Comparison of ENCODE assay signal across 8 cellular contexts in the genomic region with DNA sequence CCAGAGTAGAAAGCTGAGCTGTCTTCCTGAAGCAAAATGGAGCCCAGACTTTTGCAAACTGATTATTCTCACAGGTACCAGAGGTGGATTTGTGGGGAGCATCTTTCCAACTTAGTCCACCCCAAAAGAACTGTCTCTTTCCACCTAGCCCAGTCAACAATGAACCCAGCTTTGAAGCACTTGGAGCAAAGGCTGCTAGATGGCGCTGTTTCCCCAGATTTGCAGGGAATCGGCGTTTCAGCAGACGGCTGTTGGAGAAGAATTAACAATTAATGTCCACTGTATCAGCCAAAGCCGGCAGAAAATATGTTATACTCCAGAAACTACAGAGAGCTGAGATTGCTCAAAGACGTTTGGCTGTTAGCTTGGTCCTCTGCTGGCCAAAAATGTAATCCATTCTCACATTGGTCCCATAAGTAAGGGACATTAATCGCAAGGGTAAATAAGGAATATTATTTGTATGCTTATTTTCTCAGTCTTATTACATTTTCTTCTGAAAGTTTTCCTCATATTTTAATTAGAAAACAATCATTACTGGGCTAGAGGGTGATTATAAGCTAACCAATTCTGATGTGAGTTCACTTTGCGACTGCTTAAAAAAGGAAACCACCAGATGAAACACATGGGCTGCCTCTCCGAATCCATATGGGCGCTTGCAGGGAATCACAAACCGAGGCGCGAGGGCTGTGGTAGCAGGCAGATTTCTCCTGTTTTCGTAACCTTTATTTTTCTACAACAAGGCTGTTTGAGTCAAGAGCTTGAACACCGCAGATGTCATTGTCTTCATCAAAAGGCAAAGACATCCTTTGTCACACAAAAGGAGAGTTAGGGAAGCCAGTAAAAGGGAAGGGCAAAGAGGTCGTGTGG.
DNase-seq lines count a peak whose midpoint lies in the region; ATAC-seq, FAIRE-seq and TF ChIP-seq lines count a peak whose summit lies in the region.

No MANE protein-coding gene starts in this region.

- H3K27ac Mint-ChIP-seq in brain = peak overlapping the region in 4 of 5 experiments; percentile 30 to 91 (median 84)

- POLR2A ChIA-PET in AG04450 (lab: Yijun Ruan, JAX) = no interaction called here

- H3K4me1 Mint-ChIP-seq in brain = peaks cover 30% of the 10 kb centered on the region

- peaks cover 16% of the 10 kb centered on the region for H3K9me3 ChIP-seq in AG04450 (ENCODE audit: control insufficient read depth, insufficient read depth, low read length)

- peak; percentile 73 for FAIRE-seq in islet of Langerhans (lab: Jason Lieb, UNC)

- no peaks in the 10 kb centered on the region for H3K27me3 ChIP-seq in AG04450 (ENCODE audit: control insufficient read depth, insufficient read depth, low read length)

- peaks cover 13% of the 10 kb centered on the region for H3K27me3 Mint-ChIP-seq in brain

- DNase-seq in AG04450 (ENCODE audit: low read depth, low spot score) (no peak), GM12864 (ENCODE audit: low read depth) (peak; percentile 27), NCI-H82 (lab: John Stamatoyannopoulos, UW) (peak; percentile 86), superior temporal gyrus (ENCODE audit: extremely low spot score) (peak; percentile 95)

- H3K4me3 ChIP-seq in AG04450 (ENCODE audit: low read depth, low read length) (no peak overlapping the region), GM12864 (ENCODE audit: low read depth, low read length) (no peak overlapping the region)

- H3K36me3 Mint-ChIP-seq in brain = no peaks in the 10 kb centered on the region

- CTCF ChIA-PET in AG04450 (lab: Charles Lee) = interaction anchor here (0.6 kb wide), 1 partner anchor 1096 kb away, joined by 5 read pairs; no protein-coding TSS in a partner anchor

- peaks cover 0 to 3% (median 0%) of the 10 kb centered on the region in 5 experiments for H3K9me3 Mint-ChIP-seq in brain

- TF ChIP-seq CTCF in AG04450 (IDR thresholded peaks at IDR 0.05; ENCODE audit: low read depth, low read length) (0 out of 2 replicates have a peak, but pooled peaks have one; percentile 24), GM12864 (IDR thresholded peaks at IDR 0.05; ENCODE audit: low read depth, low read length, missing control alignments) (peak; percentile 86), brain (conservative IDR thresholded peaks at IDR 0.05) (peak; percentile 79 to 93)

- ATAC-seq in HG03442 (IDR thresholded peaks at IDR 0.05; ENCODE audit: unreplicated experiment) = peak; percentile 66
- ATAC-seq in GM21619 (IDR thresholded peaks at IDR 0.05; ENCODE audit: unreplicated experiment) = no peak

- no peak overlapping the region for H3K27ac ChIP-seq in AG04450 (ENCODE audit: low read depth, low read length)

- H3K4me3 Mint-ChIP-seq in brain = peak overlapping the region in 3 of 5 experiments; percentile 50 to 73 (median 65)

Comparison
In these comparisons a context has a peak if more than half of its experiments do, and no peak if none do; other contexts are left out.
1. CTCF ChIP-seq: peak in every context shown above with its lines; median percentile 86 in GM12864; 86 in brain; 24 in AG04450.